Comparison of ENCODE assay signal across 8 cellular contexts in genomic region chr1:155017021-155017945, GRCh38. TPM values are rescaled to one million over a fixed set of nuclear protein-coding genes. Genes with fewer than 3 reads are reported as not detected.
DNase-seq lines count a peak whose midpoint lies in the region; ATAC-seq, FAIRE-seq and TF ChIP-seq lines count a peak whose summit lies in the region.

No MANE protein-coding gene starts in this region.

- ATAC-seq in T-helper 17 cell = peak; percentile 93
- peak; percentile 92 for ATAC-seq in right cardiac atrium

- no peaks in the 10 kb centered on the region for H3K27me3 Mint-ChIP-seq in T-helper 17 cell

- peak; percentile 92 for FAIRE-seq in urothelium cell line (lab: Jason Lieb, UNC)

- DNase-seq in HEK293T (ENCODE audit: extremely low spot score) (peak; percentile 93), NCI-H1092 treated with DMSO at 0.1 percent for 48 hours (lab: John Stamatoyannopoulos, UW) (peak; percentile 63), T-helper 17 cell (peak; percentile 84 to 87 (median 85)), amygdala (lab: John Stamatoyannopoulos, UW) (peak in 55 of 56 donors; percentile 39 to 92 (median 73)), right cardiac atrium (peak; percentile 94 to 96 (median 95)), putamen (ENCODE audit: low spot score) (peak; percentile 85), urothelium cell line (ENCODE audit: low spot score) (peak; percentile 92)

- POLR2A ChIA-PET in HEK293T (lab: Yijun Ruan, JAX) = interaction anchor here (0.6 to 5.3 kb wide), 14 partner anchors 8 to 56 kb away, joined by 3 to 43 read pairs (median 4); partner anchors contain the start of genes ADAM15, LENEP and SHC1

- intact Hi-C loops in right cardiac atrium (cut with DNase I) = loop anchor here in 2 of 4 donors (5.0 to 10.0 kb wide), 2 partner anchors 52 to 55 kb away; partner anchors contain the start of gene PYGO2 (in 2 of the 2)

- no peaks in the 10 kb centered on the region for H3K27me3 ChIP-seq in right cardiac atrium (ENCODE audit: control insufficient read depth, insufficient read depth)

- 5% methylated on average over 49 of the region's 49 CpGs for WGBS in right cardiac atrium

- peak overlapping the region; percentile 87 for H3K4me3 Mint-ChIP-seq in T-helper 17 cell

- peaks cover 2% of the 10 kb centered on the region for H3K36me3 Mint-ChIP-seq in T-helper 17 cell (ENCODE audit: low read depth)

- CTCF ChIA-PET in HEK293T (lab: Yijun Ruan, JAX) = interaction anchor here (0.6 to 4.3 kb wide), 25 partner anchors 9 to 291 kb away, joined by 3 to 45 read pairs (median 4); partner anchors contain the start of genes DCST1, DCST2, EFNA3 and FLAD1

- H3K27ac Mint-ChIP-seq in T-helper 17 cell = peak overlapping the region; percentile 88

- peak overlapping the region; percentile 73 for H3K27ac ChIP-seq in right cardiac atrium (ENCODE audit: low read length)

- peaks cover 5% of the 10 kb centered on the region for H3K4me1 ChIP-seq in right cardiac atrium (ENCODE audit: control insufficient read depth, insufficient read depth, low read length)

- H3K9me3 ChIP-seq in T-helper 17 cell (ENCODE audit: control insufficient read depth, low read length, poor library complexity, severe bottlenecking) (no peaks in the 10 kb centered on the region), right cardiac atrium (ENCODE audit: control insufficient read depth, low read length) (no peaks in the 10 kb centered on the region)

- H3K4me1 Mint-ChIP-seq in T-helper 17 cell = peaks cover 58% of the 10 kb centered on the region

- H3K4me3 ChIP-seq in GM08714 (ENCODE audit: low read length) = peak overlapping the region; percentile 7; the same call in 1 of the 2 replicates
- H3K4me3 ChIP-seq in right cardiac atrium (ENCODE audit: low read length) = peak overlapping the region; percentile 36

TF ChIP-seq in HEK293T, 16 proteins besides CTCF, POLR2A, EP300 and RAD21:
- TF ChIP-seq HDGF (IDR thresholded peaks at IDR 0.05; ENCODE audit: borderline replicate concordance) = 0 out of 2 replicates have a peak, but pooled peaks have one; percentile 65
- no peak for TF ChIP-seq LEF1 (IDR thresholded peaks at IDR 0.05; ENCODE audit: borderline replicate concordance)
- no peak for TF ChIP-seq PKNOX1 (IDR thresholded peaks at IDR 0.05)
- TF ChIP-seq BHLHE40 (IDR thresholded peaks at IDR 0.05; ENCODE audit: borderline replicate concordance) = no peak
- no peak for TF ChIP-seq FOXA1 (IDR thresholded peaks at IDR 0.05)
- no peak for TF ChIP-seq SP1 (IDR thresholded peaks at IDR 0.05)

RNA-seq across cellular contexts. Expression of gene ZBTB7B, which starts 14.7 kb away (rescaled TPM):
- 10 to 100 TPM; 63.8 to 73.6 TPM for total RNA-seq in T-helper 17 cell
- 10 to 100 TPM; 40.3 to 66.6 (median 52.7) TPM for total RNA-seq in right cardiac atrium
- polyA plus RNA-seq in right cardiac atrium = 41.7 TPM

RNA-seq across cellular contexts. Expression of gene DCST2, which starts 16.3 kb away (rescaled TPM):
- total RNA-seq in T-helper 17 cell (1 to 10 TPM in 1 of 2 donors, under 1 TPM in 1; 0.94 to 1.3 TPM), right cardiac atrium (under 1 TPM in 3 of 4 donors, not detected in 1; 0.25 to 0.33 (median 0.32) TPM)
- 0.23 TPM for polyA plus RNA-seq in right cardiac atrium

RNA-seq across cellular contexts. Expression of gene DCST1, which starts 16.3 kb away (rescaled TPM):
- under 1 TPM; 0.23 to 0.57 TPM for total RNA-seq in T-helper 17 cell
- total RNA-seq in right cardiac atrium = not detected
- polyA plus RNA-seq in right cardiac atrium = not detected

RNA-seq across cellular contexts. Expression of gene LENEP, which starts 23.9 kb away (rescaled TPM):
- total RNA-seq in T-helper 17 cell (not detected), right cardiac atrium (not detected)
- polyA plus RNA-seq in right cardiac atrium = not detected

RNA-seq across cellular contexts. Expression of gene ADAM15, which starts 33.8 kb away (rescaled TPM):
- total RNA-seq in T-helper 17 cell (10 to 100 TPM; 30.3 to 33.8 TPM), right cardiac atrium (100 to 1,000 TPM in 1 of 4 donors, 10 to 100 TPM in 3; 51.2 to 106 (median 63.6) TPM)
- 68.4 TPM for polyA plus RNA-seq in right cardiac atrium

Comparison
In these comparisons a context has a peak if more than half of its experiments do, and no peak if none do; other contexts are left out.
1. Peak in every context shown above with its lines: DNase-seq, ATAC-seq, H3K4me3 ChIP-seq and H3K27ac ChIP-seq.